ENCODE assay signal across 8 cellular contexts in genomic region chr1:92473781-92474495, GRCh38. TPM values are rescaled to one million over a fixed set of nuclear protein-coding genes. Genes with fewer than 3 reads are reported as not detected.
A peak's percentile ranks its signal among the peaks of the same experiment; 100 is the strongest.
DNase-seq lines count a peak whose midpoint lies in the region; ATAC-seq and TF ChIP-seq lines count a peak whose summit lies in the region.

No MANE protein-coding gene starts in this region.

- intact Hi-C loops in left ventricle myocardium inferior (cut with micrococcal nuclease) = no loop called here

- DNase-seq in activated CD4-positive, alpha-beta T cell treated with anti-CD3 and anti-CD28 coated beads, Interleukin-2, amount 50 U/mL, for 48 hours = peak; percentile 38 to 54
- no peak for DNase-seq in occipital lobe (lab: John Stamatoyannopoulos, UW)
- no peak for DNase-seq in left ventricle myocardium inferior
- DNase-seq in NK-92 (lab: John Stamatoyannopoulos, UW; ENCODE audit: unreplicated experiment) = no peak
- no peak for DNase-seq in NCI-H748 (lab: John Stamatoyannopoulos, UW; ENCODE audit: unreplicated experiment)

- no peaks in the 10 kb centered on the region for H4K20me1 ChIP-seq in BLaER1

- H3K4me1 ChIP-seq in BLaER1 (peaks cover 44% of the 10 kb centered on the region), left ventricle myocardium inferior (peaks cover 4% of the 10 kb centered on the region)

- H3K27ac ChIP-seq in BLaER1 = 0 out of 2 replicates have a peak overlapping the region, but pooled peaks have one; percentile 18
- H3K27ac ChIP-seq in left ventricle myocardium inferior (replicated peaks) = no peak overlapping the region

- H3K27me3 ChIP-seq in BLaER1 (no peaks in the 10 kb centered on the region), left ventricle myocardium inferior (ENCODE audit: low read depth) (peaks cover 35% of the 10 kb centered on the region)

- H3K9me3 ChIP-seq in BLaER1 (no peaks in the 10 kb centered on the region), left ventricle myocardium inferior (replicated peaks) (no peaks in the 10 kb centered on the region)

- no peak overlapping the region; the same call in 1 of the 2 replicates for H3K4me2 ChIP-seq in BLaER1

- TF ChIP-seq CTCF in left ventricle myocardium inferior (IDR thresholded peaks at IDR 0.05; ENCODE audit: borderline replicate concordance) = no peak

- no peak overlapping the region for H3K4me3 ChIP-seq in BLaER1
- H3K4me3 ChIP-seq in left ventricle myocardium inferior = no peak overlapping the region

- ATAC-seq in GM18861 (IDR thresholded peaks at IDR 0.05; ENCODE audit: unreplicated experiment) (peak; percentile 47), HG02798 (IDR thresholded peaks at IDR 0.05; ENCODE audit: poor library complexity, unreplicated experiment) (peak; percentile 63)

- H3K36me3 ChIP-seq in BLaER1 (peaks cover 52% of the 10 kb centered on the region), left ventricle myocardium inferior (no peaks in the 10 kb centered on the region)

- no peak overlapping the region for H3K9ac ChIP-seq in BLaER1

RNA-seq across cellular contexts. Expression of gene GFI1, which starts 12.8 kb away (rescaled TPM):
- total RNA-seq in occipital lobe = not detected
- total RNA-seq in left ventricle myocardium inferior = 0.25 TPM

Comparison
In these comparisons a context has a peak if more than half of its experiments do, and no peak if none do; other contexts are left out.
1. DNase-seq: peak in activated CD4-positive, alpha-beta T cell treated with anti-CD3 and anti-CD28 coated beads, Interleukin-2, amount 50 U/mL, for 48 hours (2 of 2); none in occipital lobe (single experiment), left ventricle myocardium inferior (single experiment), NK-92 (single experiment) and NCI-H748 (single experiment).